In the genomic region with DNA sequence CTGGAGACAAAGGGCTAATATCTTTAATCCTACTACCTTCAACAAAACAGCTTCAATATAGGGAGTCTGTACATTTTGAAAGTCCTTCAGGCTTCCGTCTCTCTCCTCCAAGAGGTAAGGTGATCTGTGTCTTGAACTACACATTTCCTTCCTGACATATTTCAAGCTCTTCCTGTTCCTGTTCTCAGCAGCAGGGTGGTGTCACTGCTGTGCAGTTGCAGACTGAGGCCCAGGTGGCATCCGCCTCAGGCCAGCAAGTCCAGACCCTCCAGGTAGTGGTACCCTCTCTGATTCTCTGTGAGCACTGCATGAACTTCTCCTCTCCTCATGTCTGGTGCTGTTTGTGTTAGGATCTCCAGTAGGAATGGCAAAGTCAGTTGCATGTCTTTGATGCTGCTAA, we compare ENCODE assay signal across 14 cellular contexts. TPM values are rescaled to one million over a fixed set of nuclear protein-coding genes. Genes with fewer than 3 reads are reported as not detected.
DNase-seq lines count a peak whose midpoint lies in the region; ATAC-seq and TF ChIP-seq lines count a peak whose summit lies in the region.
"Had no signal": no experiment of that assay in that cellular context is flagged by ENCODE, and none has a peak within 500 bp of the region (broad histone marks: within the 10 kb centered on the region; RNA-seq: fewer than 3 reads in every experiment).

No MANE protein-coding gene starts in this region.

- peak; percentile 79 to 95 for ATAC-seq in CD4-positive, CD25-positive, alpha-beta regulatory T cell (ENCODE audit: low read depth in 2 of 2)
- ATAC-seq in naive B cell (ENCODE audit: low read depth in 2 of 2), result peak; percentile 74 to 85
- ATAC-seq in GM18505 (IDR thresholded peaks at IDR 0.05; ENCODE audit: unreplicated experiment), result no peak
- no peak for ATAC-seq in GM19455 (IDR thresholded peaks at IDR 0.05; ENCODE audit: unreplicated experiment)

- no peak for TF ChIP-seq POLR2A in GM18505 (IDR thresholded peaks at IDR 0.05; ENCODE audit: borderline replicate concordance, extremely low read depth, insufficient read depth, insufficient read length)

- H3K27ac ChIP-seq in CD4-positive, CD25-positive, alpha-beta regulatory T cell (ENCODE audit: insufficient read depth, low read length, poor library complexity, severe bottlenecking), result peak overlapping the region; percentile 68
- H3K27ac ChIP-seq: adrenal gland, neural progenitor cell, RWPE1 had no signal

- peak overlapping the region; percentile 79 to 92 (median 80) for H3K4me3 Mint-ChIP-seq in CD4-positive, CD25-positive, alpha-beta regulatory T cell
- H3K4me3 Mint-ChIP-seq in HFFc6 (no peak overlapping the region), naive B cell (peak overlapping the region; percentile 55 to 85 (median 72))
- peak overlapping the region; percentile 78 for H3K4me3 Mint-ChIP-seq in activated T-helper 2 cell treated with anti-CD3 and anti-CD28 coated beads, Interferon-gamma antibody, Interleukin-2, Interleukin-4, amounts not matched to agents 10 μg/mL and 5 μg/mL and 100 μg/mL, durations not matched to agents 14 hours and 24 hours and 36 hours (ENCODE audit: low read depth)
- H3K4me3 Mint-ChIP-seq: neural progenitor cell had no signal

- H3K27me3 Mint-ChIP-seq in CD4-positive, CD25-positive, alpha-beta regulatory T cell, result no peaks in the 10 kb centered on the region
- H3K27me3 Mint-ChIP-seq in HFFc6 (ENCODE audit: insufficient read depth), result peaks cover 2% of the 10 kb centered on the region; the same call in 1 of the 2 replicates
- no peaks in the 10 kb centered on the region for H3K27me3 Mint-ChIP-seq in activated T-helper 2 cell treated with anti-CD3 and anti-CD28 coated beads, Interferon-gamma antibody, Interleukin-2, Interleukin-4, amounts not matched to agents 10 μg/mL and 5 μg/mL and 100 μg/mL, durations not matched to agents 14 hours and 24 hours and 36 hours (ENCODE audit: low read depth)
- no peaks in the 10 kb centered on the region for H3K27me3 Mint-ChIP-seq in naive B cell

- peaks cover 52 to 80% (median 63%) of the 10 kb centered on the region in 4 donors for H3K4me1 Mint-ChIP-seq in CD4-positive, CD25-positive, alpha-beta regulatory T cell
- peaks cover 26% of the 10 kb centered on the region for H3K4me1 Mint-ChIP-seq in HFFc6 (ENCODE audit: low read depth)
- H3K4me1 Mint-ChIP-seq in activated T-helper 2 cell treated with anti-CD3 and anti-CD28 coated beads, Interferon-gamma antibody, Interleukin-2, Interleukin-4, amounts not matched to agents 10 μg/mL and 5 μg/mL and 100 μg/mL, durations not matched to agents 14 hours and 24 hours and 36 hours (ENCODE audit: low read depth), result peaks cover 57% of the 10 kb centered on the region
- H3K4me1 Mint-ChIP-seq in naive B cell, result peaks cover 31 to 41% (median 32%) of the 10 kb centered on the region in 3 donors

- H3K4me3 ChIP-seq in CD4-positive, CD25-positive, alpha-beta regulatory T cell (ENCODE audit: low read depth, low read length), result peak overlapping the region; percentile 69
- H3K4me3 ChIP-seq: adrenal gland, lung, neural progenitor cell had no signal

- H3K36me3 ChIP-seq in CD4-positive, CD25-positive, alpha-beta regulatory T cell (ENCODE audit: control insufficient read depth, insufficient read depth, low read length), result peaks cover 43% of the 10 kb centered on the region

- no peaks in the 10 kb centered on the region for H3K27me3 ChIP-seq in CD4-positive, CD25-positive, alpha-beta regulatory T cell (ENCODE audit: control insufficient read depth, insufficient read depth, low read length)
- H3K27me3 ChIP-seq: adrenal gland, BE2C, neural progenitor cell had no signal

- DNase-seq in CD4-positive, CD25-positive, alpha-beta regulatory T cell, result peak in 2 of 3 donors; percentile 29 to 75
- DNase-seq in HFFc6, result no peak
- no peak for DNase-seq in activated T-helper 2 cell treated with anti-CD3 and anti-CD28 coated beads, Interferon-gamma antibody, Interleukin-2, Interleukin-4, amounts not matched to agents 10 μg/mL and 5 μg/mL and 100 μg/mL, durations not matched to agents 14 hours and 24 hours and 36 hours (ENCODE audit: low spot score)
- no peak for DNase-seq in naive B cell
- no peak for DNase-seq in LoVo (ENCODE audit: low spot score)
- DNase-seq: adrenal gland; BE2C; H7; stimulated activated CD4-positive, alpha-beta T cell treated with anti-CD3 and anti-CD28 coated beads, Interleukin-4, amount 100 ng/mL, for 1 hour had no signal

- H3K9me3 Mint-ChIP-seq in CD4-positive, CD25-positive, alpha-beta regulatory T cell, result no peaks in the 10 kb centered on the region
- no peaks in the 10 kb centered on the region for H3K9me3 Mint-ChIP-seq in HFFc6
- no peaks in the 10 kb centered on the region for H3K9me3 Mint-ChIP-seq in activated T-helper 2 cell treated with anti-CD3 and anti-CD28 coated beads, Interferon-gamma antibody, Interleukin-2, Interleukin-4, amounts not matched to agents 10 μg/mL and 5 μg/mL and 100 μg/mL, durations not matched to agents 14 hours and 24 hours and 36 hours
- no peaks in the 10 kb centered on the region for H3K9me3 Mint-ChIP-seq in naive B cell
- H3K9me3 Mint-ChIP-seq: neural progenitor cell had no signal

- H3K4me1 ChIP-seq in CD4-positive, CD25-positive, alpha-beta regulatory T cell (ENCODE audit: control insufficient read depth, insufficient read depth, low read length, poor library complexity, severe bottlenecking), result peaks cover 28% of the 10 kb centered on the region
- H3K4me1 ChIP-seq: adrenal gland, BE2C had no signal

- peaks cover 45% of the 10 kb centered on the region for H3K36me3 Mint-ChIP-seq in CD4-positive, CD25-positive, alpha-beta regulatory T cell
- H3K36me3 Mint-ChIP-seq in HFFc6 (ENCODE audit: low read depth) (peaks cover 36% of the 10 kb centered on the region), naive B cell (peaks cover 20 to 23% of the 10 kb centered on the region in 2 donors)
- H3K36me3 Mint-ChIP-seq in activated T-helper 2 cell treated with anti-CD3 and anti-CD28 coated beads, Interferon-gamma antibody, Interleukin-2, Interleukin-4, amounts not matched to agents 10 μg/mL and 5 μg/mL and 100 μg/mL, durations not matched to agents 14 hours and 24 hours and 36 hours (ENCODE audit: low read depth), result peaks cover 76% of the 10 kb centered on the region

- no peaks in the 10 kb centered on the region for H3K9me3 ChIP-seq in CD4-positive, CD25-positive, alpha-beta regulatory T cell (ENCODE audit: control insufficient read depth in 2 of 2, low read length in 2 of 2)
- H3K9me3 ChIP-seq: adrenal gland, BE2C had no signal

- intact Hi-C loops in activated T-helper 2 cell treated with anti-CD3 and anti-CD28 coated beads, Interferon-gamma antibody, Interleukin-2, Interleukin-4, amounts not matched to agents 10 μg/mL and 5 μg/mL and 100 μg/mL, durations not matched to agents 14 hours and 24 hours and 36 hours (cut with micrococcal nuclease), result no loop called here

- H3K27ac Mint-ChIP-seq in CD4-positive, CD25-positive, alpha-beta regulatory T cell, result peak overlapping the region; percentile 79 to 93 (median 86)
- H3K27ac Mint-ChIP-seq in HFFc6 (peak overlapping the region; percentile 6; the same call in 1 of the 2 replicates), naive B cell (peak overlapping the region; percentile 73 to 94 (median 91))
- H3K27ac Mint-ChIP-seq in activated T-helper 2 cell treated with anti-CD3 and anti-CD28 coated beads, Interferon-gamma antibody, Interleukin-2, Interleukin-4, amounts not matched to agents 10 μg/mL and 5 μg/mL and 100 μg/mL, durations not matched to agents 14 hours and 24 hours and 36 hours, result peak overlapping the region; percentile 84
- H3K27ac Mint-ChIP-seq: neural progenitor cell had no signal

- TF ChIP-seq CTCF in HFFc6 (IDR thresholded peaks at IDR 0.05), result no peak

RNA-seq across cellular contexts. Expression of a gene that starts 7.8 kb away (rescaled TPM):
- total RNA-seq in CD4-positive, CD25-positive, alpha-beta regulatory T cell, result 37.9 TPM
- polyA plus RNA-seq in CD4-positive, CD25-positive, alpha-beta regulatory T cell, result 10 to 100 TPM; 15.9 to 24.1 (median 19.7) TPM
- total RNA-seq in HFFc6 (2021; fragmentation: NEBNext Ultra II Directional; extraction: Animal tissue kit (Norgen Biotek cat#: 25700)), result 10 to 100 TPM; 14.9 to 20.0 (median 16.7) TPM
- 28.1 and 28.2 TPM in 2 replicates for total RNA-seq in activated T-helper 2 cell treated with anti-CD3 and anti-CD28 coated beads, Interferon-gamma antibody, Interleukin-2, Interleukin-4, amounts not matched to agents 10 μg/mL and 5 μg/mL and 100 μg/mL, durations not matched to agents 14 hours and 24 hours and 36 hours
- polyA plus RNA-seq in naive B cell (ENCODE audit: low read depth in 6 of 6), result 10 to 100 TPM; 23.0 to 47.1 (median 28.9) TPM

RNA-seq across cellular contexts. Expression of a gene that starts 8.5 kb away (rescaled TPM):
- 30.3 TPM for total RNA-seq in CD4-positive, CD25-positive, alpha-beta regulatory T cell
- polyA plus RNA-seq in CD4-positive, CD25-positive, alpha-beta regulatory T cell, result 10 to 100 TPM; 38.8 to 58.2 (median 53.6) TPM
- 10 to 100 TPM; 10.9 to 14.2 (median 11.8) TPM for total RNA-seq in HFFc6 (2021; fragmentation: NEBNext Ultra II Directional; extraction: Animal tissue kit (Norgen Biotek cat#: 25700))
- total RNA-seq in activated T-helper 2 cell treated with anti-CD3 and anti-CD28 coated beads, Interferon-gamma antibody, Interleukin-2, Interleukin-4, amounts not matched to agents 10 μg/mL and 5 μg/mL and 100 μg/mL, durations not matched to agents 14 hours and 24 hours and 36 hours, result 28.0 and 33.7 TPM in 2 replicates
- 10 to 100 TPM; 45.8 to 70.6 (median 62.6) TPM for polyA plus RNA-seq in naive B cell (ENCODE audit: low read depth in 6 of 6)

RNA-seq across cellular contexts. Expression of a gene that starts 27.6 kb away (rescaled TPM):
- not detected for total RNA-seq in CD4-positive, CD25-positive, alpha-beta regulatory T cell
- 1 to 10 TPM in 1 of 4 donors, under 1 TPM in 3; 0.67 to 1.1 (median 0.88) TPM for polyA plus RNA-seq in CD4-positive, CD25-positive, alpha-beta regulatory T cell
- not detected for total RNA-seq in HFFc6 (2021; fragmentation: NEBNext Ultra II Directional; extraction: Animal tissue kit (Norgen Biotek cat#: 25700))
- total RNA-seq in activated T-helper 2 cell treated with anti-CD3 and anti-CD28 coated beads, Interferon-gamma antibody, Interleukin-2, Interleukin-4, amounts not matched to agents 10 μg/mL and 5 μg/mL and 100 μg/mL, durations not matched to agents 14 hours and 24 hours and 36 hours, result not detected in 2 replicates
- 1 to 10 TPM in 1 of 6 donors, under 1 TPM in 4, not detected in 1; 0.64 to 1.0 (median 0.85) TPM for polyA plus RNA-seq in naive B cell (ENCODE audit: low read depth in 6 of 6)

RNA-seq across cellular contexts. Expression of a gene that starts 38.4 kb away (rescaled TPM):
- not detected for total RNA-seq in CD4-positive, CD25-positive, alpha-beta regulatory T cell
- not detected for polyA plus RNA-seq in CD4-positive, CD25-positive, alpha-beta regulatory T cell
- not detected for total RNA-seq in HFFc6 (2021; fragmentation: NEBNext Ultra II Directional; extraction: Animal tissue kit (Norgen Biotek cat#: 25700))
- total RNA-seq in activated T-helper 2 cell treated with anti-CD3 and anti-CD28 coated beads, Interferon-gamma antibody, Interleukin-2, Interleukin-4, amounts not matched to agents 10 μg/mL and 5 μg/mL and 100 μg/mL, durations not matched to agents 14 hours and 24 hours and 36 hours, result not detected in 2 replicates
- polyA plus RNA-seq in naive B cell (ENCODE audit: low read depth in 6 of 6), result not detected
- total RNA-seq: adrenal gland, H7 had no signal
- polyA plus RNA-seq: adrenal gland had no signal

RNA-seq across cellular contexts. Expression of a gene that starts 41.6 kb away (rescaled TPM):
- total RNA-seq in CD4-positive, CD25-positive, alpha-beta regulatory T cell, result 4.4 TPM
- under 1 TPM; 0.11 to 0.68 (median 0.20) TPM for polyA plus RNA-seq in CD4-positive, CD25-positive, alpha-beta regulatory T cell
- total RNA-seq in HFFc6 (2021; fragmentation: NEBNext Ultra II Directional; extraction: Animal tissue kit (Norgen Biotek cat#: 25700)), result not detected
- total RNA-seq in activated T-helper 2 cell treated with anti-CD3 and anti-CD28 coated beads, Interferon-gamma antibody, Interleukin-2, Interleukin-4, amounts not matched to agents 10 μg/mL and 5 μg/mL and 100 μg/mL, durations not matched to agents 14 hours and 24 hours and 36 hours, result 1.1 and 1.6 TPM in 2 replicates
- under 1 TPM in 4 of 6 donors, not detected in 2; 0.47 to 0.58 (median 0.49) TPM for polyA plus RNA-seq in naive B cell (ENCODE audit: low read depth in 6 of 6)

Comparison
In these comparisons a context has a peak if more than half of its experiments do, and no peak if none do; other contexts are left out.
1. ATAC-seq: peak in CD4-positive, CD25-positive, alpha-beta regulatory T cell (2 of 2) and naive B cell (2 of 2); none in GM18505 (single experiment) and GM19455 (single experiment).
2. DNase-seq: peak in CD4-positive, CD25-positive, alpha-beta regulatory T cell (2 of 3); none in HFFc6 (single experiment), activated T-helper 2 cell treated with anti-CD3 and anti-CD28 coated beads, Interferon-gamma antibody, Interleukin-2, Interleukin-4, amounts not matched to agents 10 μg/mL and 5 μg/mL and 100 μg/mL, durations not matched to agents 14 hours and 24 hours and 36 hours (single experiment), naive B cell (single experiment) and LoVo (single experiment).
3. H3K27ac Mint-ChIP-seq: peak in every context shown above with its lines; median percentile 91 in naive B cell; 86 in CD4-positive, CD25-positive, alpha-beta regulatory T cell; 84 in activated T-helper 2 cell treated with anti-CD3 and anti-CD28 coated beads, Interferon-gamma antibody, Interleukin-2, Interleukin-4, amounts not matched to agents 10 μg/mL and 5 μg/mL and 100 μg/mL, durations not matched to agents 14 hours and 24 hours and 36 hours; 6 in HFFc6.